In genomic region chr2:149744845-149745244, GRCh38 we compare ENCODE assay signal across 1 cellular context.
TF ChIP-seq lines count a peak whose summit lies in the region.

No MANE protein-coding gene starts in this region.

TF ChIP-seq in HCT116, 20 proteins besides CTCF, POLR2A, EP300 and RAD21 (continued from another document):
- TF ChIP-seq TCF7L2 (IDR thresholded peaks at IDR 0.05; ENCODE audit: borderline replicate concordance, extremely low read depth, insufficient read depth, insufficient read length) = no peak
